Comparison of ENCODE assay signal across 8 cellular contexts in genomic region chr17:16406742-16407674, GRCh38. TPM values are rescaled to one million over a fixed set of nuclear protein-coding genes. Genes with fewer than 3 reads are reported as not detected.
DNase-seq lines count a peak whose midpoint lies in the region; ATAC-seq lines count a peak whose summit lies in the region.

No MANE protein-coding gene starts in this region.

- intact Hi-C loops in CD4-positive, alpha-beta memory T cell (cut with micrococcal nuclease) = no loop called here

- H3K27ac Mint-ChIP-seq in CD4-positive, alpha-beta memory T cell = peak overlapping the region in 1 of 7 donors; percentile 31
- H3K27ac Mint-ChIP-seq in immature natural killer cell = no peak overlapping the region

- POLR2A ChIA-PET in CD4-positive, alpha-beta memory T cell (lab: Charles Lee; ENCODE audit: partially characterized antibody) = interaction anchor here (0.7 to 1.0 kb wide), 2 partner anchors 24 to 26 kb away, joined by 3 to 5 read pairs; partner anchors contain the start of gene UBB

- no peak for DNase-seq in CD4-positive, alpha-beta memory T cell
- DNase-seq in HuH-7 (ENCODE audit: low spot score) = peak; percentile 66
- DNase-seq in astrocyte of the hippocampus (ENCODE audit: low read depth, low spot score) = peak; percentile 76
- no peak for DNase-seq in immature natural killer cell
- DNase-seq in stimulated activated naive CD8-positive, alpha-beta T cell treated with anti-CD3 and anti-CD28 coated beads, Interleukin-15, Interleukin-2, amounts not matched to agents 100 U/mL and 50 U/mL, for 24 hours = no peak
- no peak for DNase-seq in SKM-1 treated with dmso at 0.1 percent for 144 hours (lab: John Stamatoyannopoulos, UW; ENCODE audit: unreplicated experiment)
- DNase-seq in midbrain (lab: John Stamatoyannopoulos, UW) = no peak
- no peak for DNase-seq in NCI-H2171 (lab: John Stamatoyannopoulos, UW)

- peak overlapping the region in 7 of 8 donors; percentile 21 to 67 (median 55) for H3K4me3 Mint-ChIP-seq in CD4-positive, alpha-beta memory T cell
- peak overlapping the region in 4 of 5 donors; percentile 9 to 66 (median 47) for H3K4me3 Mint-ChIP-seq in immature natural killer cell

- no peaks in the 10 kb centered on the region for H3K9me3 ChIP-seq in CD4-positive, alpha-beta memory T cell (ENCODE audit: control insufficient read depth in 1 of 2, low read length in 2 of 2)

- peaks cover 5% of the 10 kb centered on the region for H3K4me1 ChIP-seq in CD4-positive, alpha-beta memory T cell (ENCODE audit: insufficient read depth, low read length)

- no peak overlapping the region for H3K27ac ChIP-seq in CD4-positive, alpha-beta memory T cell (ENCODE audit: low read depth, low read length)

- peaks cover 2 to 6% of the 10 kb centered on the region in 2 donors for H3K27me3 Mint-ChIP-seq in CD4-positive, alpha-beta memory T cell
- H3K27me3 Mint-ChIP-seq in immature natural killer cell (ENCODE audit: low read depth in 3 of 3) = peaks cover 5 to 12% (median 8%) of the 10 kb centered on the region in 3 donors

- no peaks in the 10 kb centered on the region for H3K9me3 Mint-ChIP-seq in CD4-positive, alpha-beta memory T cell
- no peaks in the 10 kb centered on the region for H3K9me3 Mint-ChIP-seq in immature natural killer cell

- H3K36me3 ChIP-seq in CD4-positive, alpha-beta memory T cell (ENCODE audit: insufficient read depth, low read length) = no peaks in the 10 kb centered on the region

- no peaks in the 10 kb centered on the region for H3K36me3 Mint-ChIP-seq in CD4-positive, alpha-beta memory T cell
- no peaks in the 10 kb centered on the region for H3K36me3 Mint-ChIP-seq in immature natural killer cell

- H3K27me3 ChIP-seq in CD4-positive, alpha-beta memory T cell (ENCODE audit: insufficient read depth, low read length) = no peaks in the 10 kb centered on the region

- peak; percentile 19 for ATAC-seq in stimulated activated naive CD8-positive, alpha-beta T cell treated with anti-CD3 and anti-CD28 coated beads, Interleukin-15, Interleukin-2, amounts not matched to agents 100 U/mL and 50 U/mL, for 24 hours

- peak overlapping the region; percentile 12 to 47 for H3K4me3 ChIP-seq in CD4-positive, alpha-beta memory T cell (ENCODE audit: low read length in 2 of 2)

- peaks cover 0 to 9% (median under 1%) of the 10 kb centered on the region in 4 donors for H3K4me1 Mint-ChIP-seq in CD4-positive, alpha-beta memory T cell
- H3K4me1 Mint-ChIP-seq in immature natural killer cell = peaks cover 6 to 7% of the 10 kb centered on the region in 2 donors

- CTCF ChIA-PET in CD4-positive, alpha-beta memory T cell (lab: Charles Lee; ENCODE audit: partially characterized antibody) = interaction anchor here (0.8 kb wide), 1 partner anchor 17 kb away, joined by 3 read pairs; no protein-coding TSS in a partner anchor

RNA-seq across cellular contexts. Expression of gene TRPV2, which starts 8.4 kb away (rescaled TPM):
- total RNA-seq in CD4-positive, alpha-beta memory T cell = 100 to 1,000 TPM in 1 of 2 experiments, 10 to 100 TPM in 1; 95.0 to 101 TPM
- 100 to 1,000 TPM; 118 to 127 TPM for polyA plus RNA-seq in CD4-positive, alpha-beta memory T cell
- 100 to 1,000 TPM; 151 to 206 (median 202) TPM for polyA plus RNA-seq in immature natural killer cell

RNA-seq across cellular contexts. Expression of gene UBB, which starts 26.1 kb away (rescaled TPM):
- total RNA-seq in CD4-positive, alpha-beta memory T cell = 100 to 1,000 TPM; 523 to 560 TPM
- 1,000 to 10,000 TPM; 1,629 to 1,970 TPM for polyA plus RNA-seq in CD4-positive, alpha-beta memory T cell
- 1,000 to 10,000 TPM; 3,354 to 4,873 (median 3,832) TPM for polyA plus RNA-seq in immature natural killer cell

RNA-seq across cellular contexts. Expression of gene CENPV, which starts 53.7 kb away (rescaled TPM):
- 1 to 10 TPM; 8.4 to 8.6 TPM for total RNA-seq in CD4-positive, alpha-beta memory T cell
- 10 to 100 TPM; 11.3 to 18.1 TPM for polyA plus RNA-seq in CD4-positive, alpha-beta memory T cell
- polyA plus RNA-seq in immature natural killer cell = 10 to 100 TPM; 14.2 to 28.1 (median 23.1) TPM

Comparison
In these comparisons a context has a peak if more than half of its experiments do, and no peak if none do; other contexts are left out.
1. DNase-seq: peak in HuH-7 (single experiment) and astrocyte of the hippocampus (single experiment); none in CD4-positive, alpha-beta memory T cell (0 of 5), immature natural killer cell (0 of 3), stimulated activated naive CD8-positive, alpha-beta T cell treated with anti-CD3 and anti-CD28 coated beads, Interleukin-15, Interleukin-2, amounts not matched to agents 100 U/mL and 50 U/mL, for 24 hours (single experiment), SKM-1 treated with dmso at 0.1 percent for 144 hours (single experiment), midbrain (single experiment) and NCI-H2171 (single experiment).